In genomic region chr15:36938131-36938530, GRCh38 we compare ENCODE assay signal across 31 cellular contexts.
"Had no signal": no experiment of that assay in that cellular context is flagged by ENCODE, and none has a peak within 500 bp of the region (broad histone marks: within the 10 kb centered on the region; RNA-seq: fewer than 3 reads in every experiment).

No MANE protein-coding gene starts in this region.

- H3K36me3 Mint-ChIP-seq: activated naive CD4-positive, alpha-beta T cell treated with anti-CD3 and anti-CD28 coated beads, Interleukin-2, amount 50 U/mL, for 24 hours; activated naive CD8-positive, alpha-beta T cell treated with anti-CD3 and anti-CD28 coated beads for 36 hours had no signal

- H3K4me3 ChIP-seq: adrenal gland, body of pancreas, breast epithelium, coronary artery had no signal

- H3K27ac Mint-ChIP-seq: activated B cell treated with CpG ODN at 0.5 μM for 24 hours; activated CD8-positive, alpha-beta T cell treated with anti-CD3 and anti-CD28 coated beads for 36 hours; activated naive CD4-positive, alpha-beta T cell treated with anti-CD3 and anti-CD28 coated beads for 36 hours; activated naive CD4-positive, alpha-beta T cell treated with anti-CD3 and anti-CD28 coated beads, Interleukin-2, amount 50 U/mL, for 24 hours; activated naive CD8-positive, alpha-beta T cell treated with anti-CD3 and anti-CD28 coated beads for 36 hours; activated naive CD8-positive, alpha-beta T cell treated with anti-CD3 and anti-CD28 coated beads, Interleukin-2, amount 50 U/mL, for 24 hours; activated T-helper 1 cell treated with anti-CD3 and anti-CD28 coated beads, Interleukin-12 subunit alpha, Interleukin-12 subunit beta, Interleukin-2, Interleukin-4 antibody, amounts not matched to agents 30 ng/mL and 10 ng/mL and 1 ng/mL, durations not matched to agents 14 hours and 24 hours and 36 hours; activated T-helper 2 cell treated with anti-CD3 and anti-CD28 coated beads, Interferon-gamma antibody, Interleukin-2, Interleukin-4, amounts not matched to agents 10 μg/mL and 5 μg/mL and 100 μg/mL, durations not matched to agents 14 hours and 24 hours and 36 hours; T-helper 17 cell; T-helper 2 cell treated with Interferon-gamma antibody and Interleukin-4, amounts not matched to agents 5 μg/mL and 100 μg/mL, for 36 hours had no signal

- ATAC-seq: activated CD4-positive, CD25-positive, alpha-beta regulatory T cell treated with anti-CD3 and anti-CD28 coated beads, Interleukin-2, amount 50 U/mL, for 24 hours; activated CD8-positive, alpha-beta T cell treated with anti-CD3 and anti-CD28 coated beads for 36 hours; activated naive CD8-positive, alpha-beta T cell treated with anti-CD3 and anti-CD28 coated beads, Interleukin-2, amount 50 U/mL, for 24 hours; body of pancreas; esophagus mucosa; T-helper 17 cell had no signal

- H3K9me3 ChIP-seq: adrenal gland, body of pancreas, breast epithelium had no signal

- H3K4me1 Mint-ChIP-seq: activated B cell treated with CpG ODN at 0.5 μM for 24 hours; activated naive CD4-positive, alpha-beta T cell treated with anti-CD3 and anti-CD28 coated beads, Interleukin-2, amount 50 U/mL, for 24 hours; activated naive CD8-positive, alpha-beta T cell treated with anti-CD3 and anti-CD28 coated beads for 36 hours; activated naive CD8-positive, alpha-beta T cell treated with anti-CD3 and anti-CD28 coated beads, Interleukin-2, amount 50 U/mL, for 24 hours; central memory CD8-positive, alpha-beta T cell; T-helper 17 cell had no signal

- H3K27me3 ChIP-seq: adrenal gland, body of pancreas, breast epithelium had no signal

- H3K4me1 ChIP-seq: body of pancreas, breast epithelium had no signal

- DNase-seq: activated B cell treated with CpG ODN at 0.5 μM for 24 hours; activated CD4-positive, alpha-beta T cell treated with anti-CD3 and anti-CD28 coated beads for 48 hours; activated CD4-positive, alpha-beta T cell treated with anti-CD3 and anti-CD28 coated beads, Interleukin-2, amount 50 U/mL, for 1 hour; activated CD4-positive, alpha-beta T cell treated with anti-CD3 and anti-CD28 coated beads, Interleukin-2, amount 50 U/mL, for 48 hours; activated CD8-positive, alpha-beta memory T cell treated with anti-CD3 and anti-CD28 coated beads for 24 hours; activated CD8-positive, alpha-beta T cell treated with anti-CD3 and anti-CD28 coated beads for 36 hours; activated effector memory CD4-positive, alpha-beta T cell treated with anti-CD3 and anti-CD28 coated beads, Interleukin-2, amount 50 U/mL, for 16 hours; activated naive CD4-positive, alpha-beta T cell treated with anti-CD3 and anti-CD28 coated beads for 36 hours; activated naive CD8-positive, alpha-beta T cell treated with anti-CD3 and anti-CD28 coated beads for 36 hours; activated naive CD8-positive, alpha-beta T cell treated with anti-CD3 and anti-CD28 coated beads, Interleukin-2, amount 50 U/mL, for 24 hours; activated T-cell treated with anti-CD3 and anti-CD28 coated beads, Interleukin-2, amount 50 U/mL, for 1 hour; activated T-cell treated with anti-CD3 and anti-CD28 coated beads, Interleukin-2, amount 50 U/mL, for 48 hours; adrenal gland; amygdala; aorta; body of pancreas; dermis blood vessel endothelial cell; effector CD8-positive, alpha-beta T cell; foreskin fibroblast; T-helper 17 cell; T1000; WERI-Rb-1 had no signal

- H3K27me3 Mint-ChIP-seq: activated B cell treated with CpG ODN at 0.5 μM for 24 hours; central memory CD8-positive, alpha-beta T cell had no signal

- H3K9me3 Mint-ChIP-seq: activated B cell treated with CpG ODN at 0.5 μM for 24 hours; activated CD8-positive, alpha-beta T cell treated with anti-CD3 and anti-CD28 coated beads for 36 hours; activated naive CD4-positive, alpha-beta T cell treated with anti-CD3 and anti-CD28 coated beads for 36 hours; activated naive CD8-positive, alpha-beta T cell treated with anti-CD3 and anti-CD28 coated beads for 36 hours; activated naive CD8-positive, alpha-beta T cell treated with anti-CD3 and anti-CD28 coated beads, Interleukin-2, amount 50 U/mL, for 24 hours; activated T-helper 1 cell treated with anti-CD3 and anti-CD28 coated beads, Interleukin-12 subunit alpha, Interleukin-12 subunit beta, Interleukin-2, Interleukin-4 antibody, amounts not matched to agents 30 ng/mL and 10 ng/mL and 1 ng/mL, durations not matched to agents 14 hours and 24 hours and 36 hours; activated T-helper 2 cell treated with anti-CD3 and anti-CD28 coated beads, Interferon-gamma antibody, Interleukin-2, Interleukin-4, amounts not matched to agents 10 μg/mL and 5 μg/mL and 100 μg/mL, durations not matched to agents 14 hours and 24 hours and 36 hours; T-helper 2 cell treated with Interferon-gamma antibody and Interleukin-4, amounts not matched to agents 5 μg/mL and 100 μg/mL, for 36 hours had no signal

- H3K36me3 ChIP-seq: adrenal gland, breast epithelium had no signal

- H3K27ac ChIP-seq: adrenal gland, body of pancreas, breast epithelium, coronary artery, WERI-Rb-1 had no signal

- H3K4me3 Mint-ChIP-seq: activated B cell treated with CpG ODN at 0.5 μM for 24 hours; activated CD8-positive, alpha-beta T cell treated with anti-CD3 and anti-CD28 coated beads for 36 hours; activated naive CD4-positive, alpha-beta T cell treated with anti-CD3 and anti-CD28 coated beads for 36 hours; activated naive CD4-positive, alpha-beta T cell treated with anti-CD3 and anti-CD28 coated beads, Interleukin-2, amount 50 U/mL, for 24 hours; activated naive CD8-positive, alpha-beta T cell treated with anti-CD3 and anti-CD28 coated beads for 36 hours; activated naive CD8-positive, alpha-beta T cell treated with anti-CD3 and anti-CD28 coated beads, Interleukin-2, amount 50 U/mL, for 24 hours; activated T-helper 1 cell treated with anti-CD3 and anti-CD28 coated beads, Interleukin-12 subunit alpha, Interleukin-12 subunit beta, Interleukin-2, Interleukin-4 antibody, amounts not matched to agents 30 ng/mL and 10 ng/mL and 1 ng/mL, durations not matched to agents 14 hours and 24 hours and 36 hours; central memory CD8-positive, alpha-beta T cell; T-helper 17 cell; T-helper 2 cell treated with Interferon-gamma antibody and Interleukin-4, amounts not matched to agents 5 μg/mL and 100 μg/mL, for 36 hours had no signal
